In genomic region chr17:81416612-81417011, GRCh38 we compare ENCODE assay signal across 14 cellular contexts. TPM values are rescaled to one million over a fixed set of nuclear protein-coding genes. Genes with fewer than 3 reads are reported as not detected.
DNase-seq lines count a peak whose midpoint lies in the region; ATAC-seq and TF ChIP-seq lines count a peak whose summit lies in the region.
"Had no signal": no experiment of that assay in that cellular context is flagged by ENCODE, and none has a peak within 500 bp of the region (broad histone marks: within the 10 kb centered on the region; RNA-seq: fewer than 3 reads in every experiment).

No MANE protein-coding gene starts in this region.

- peaks cover 0 to 3% (median 0%) of the 10 kb centered on the region in 5 donors for H3K27me3 Mint-ChIP-seq in naive thymus-derived CD4-positive, alpha-beta T cell
- no peaks in the 10 kb centered on the region for H3K27me3 Mint-ChIP-seq in activated naive CD8-positive, alpha-beta T cell treated with anti-CD3 and anti-CD28 coated beads for 36 hours

- POLR2A ChIA-PET in A673 (lab: Charles Lee; ENCODE audit: low non-redundant PET) = interaction anchor here (0.8 kb wide), 1 partner anchor 1164 kb away, joined by 5 read pairs; no protein-coding TSS in a partner anchor
- POLR2A ChIA-PET in HCT116 (lab: Charles Lee) = no interaction called here
- POLR2A ChIA-PET in naive thymus-derived CD4-positive, alpha-beta T cell (lab: Charles Lee) = no interaction called here

- no peaks in the 10 kb centered on the region for H3K9me2 ChIP-seq in HCT116 (ENCODE audit: insufficient read depth)

- H3K27ac ChIP-seq in A673 (ENCODE audit: low read depth, low read length, poor library complexity, severe bottlenecking) (peak overlapping the region; percentile 98), HCT116 (ENCODE audit: low read depth, low read length) (peak overlapping the region; percentile 0; the same call in 1 of the 2 replicates), ovary (peak overlapping the region; percentile 9 to 52)
- no peak overlapping the region for H3K27ac ChIP-seq in naive thymus-derived CD4-positive, alpha-beta T cell (ENCODE audit: low read depth, low read length)
- H3K27ac ChIP-seq: SJCRH30 had no signal

- no peaks in the 10 kb centered on the region for H3K36me3 Mint-ChIP-seq in naive thymus-derived CD4-positive, alpha-beta T cell
- H3K36me3 Mint-ChIP-seq in activated naive CD8-positive, alpha-beta T cell treated with anti-CD3 and anti-CD28 coated beads for 36 hours = no peaks in the 10 kb centered on the region
- H3K36me3 Mint-ChIP-seq: memory B cell had no signal

- no peak overlapping the region for H2AFZ ChIP-seq in HCT116 (ENCODE audit: low read depth, low read length, poor library complexity, severe bottlenecking)

- H3K79me2 ChIP-seq in HCT116 (ENCODE audit: insufficient read depth, low read length) = no peaks in the 10 kb centered on the region; the same call in 1 of the 2 replicates

- H3K4me3 Mint-ChIP-seq in naive thymus-derived CD4-positive, alpha-beta T cell = peak overlapping the region in 1 of 10 donors; percentile 29
- no peak overlapping the region for H3K4me3 Mint-ChIP-seq in activated naive CD8-positive, alpha-beta T cell treated with anti-CD3 and anti-CD28 coated beads for 36 hours
- H3K4me3 Mint-ChIP-seq: activated CD4-positive, alpha-beta memory T cell treated with anti-CD3 and anti-CD28 coated beads, Interleukin-2, amount 10 ng/mL, durations not matched to agents 7 days and 5 days; activated T-helper 1 cell treated with anti-CD3 and anti-CD28 coated beads, Interleukin-12 subunit alpha, Interleukin-12 subunit beta, Interleukin-2, Interleukin-4 antibody, amounts not matched to agents 30 ng/mL and 10 ng/mL and 1 ng/mL, durations not matched to agents 14 hours and 24 hours and 36 hours; memory B cell had no signal

- no peak overlapping the region for H3K4me3 ChIP-seq in A673 (ENCODE audit: low read depth, low read length, poor library complexity, severe bottlenecking)
- no peak overlapping the region for H3K4me3 ChIP-seq in HCT116 (replicated peaks in 1 of 2; ENCODE audit: low read depth in 1 of 2, low read length in 2 of 2)
- H3K4me3 ChIP-seq in ovary = no peak overlapping the region
- no peak overlapping the region for H3K4me3 ChIP-seq in naive thymus-derived CD4-positive, alpha-beta T cell (ENCODE audit: low read length)
- H3K4me3 ChIP-seq: SJCRH30 had no signal

- H3K4me2 ChIP-seq in HCT116 (ENCODE audit: low read length) = no peak overlapping the region

- no peak for DNase-seq in A673 (ENCODE audit: low spot score)
- DNase-seq in HCT116 (ENCODE audit: low read depth, low spot score) = no peak
- peak; percentile 95 to 98 for DNase-seq in SHP77 (lab: John Stamatoyannopoulos, UW)
- no peak for DNase-seq in ovary
- no peak for DNase-seq in naive thymus-derived CD4-positive, alpha-beta T cell
- DNase-seq in activated naive CD8-positive, alpha-beta T cell treated with anti-CD3 and anti-CD28 coated beads for 36 hours = no peak
- DNase-seq in putamen (ENCODE audit: low spot score) = no peak
- DNase-seq: activated CD4-positive, alpha-beta memory T cell treated with anti-CD3 and anti-CD28 coated beads, Interleukin-2, amount 10 ng/mL, durations not matched to agents 7 days and 5 days; amygdala; small intestine had no signal

- ATAC-seq in HCT116 (no peak), GM21576 (IDR thresholded peaks at IDR 0.05; ENCODE audit: unreplicated experiment) (no peak)
- no peak for ATAC-seq in naive thymus-derived CD4-positive, alpha-beta T cell

- 78 to 93% (median 87%) methylated on average over 10 of the region's 10 CpGs for WGBS in ovary, 3 donors

- TF ChIP-seq RAD21 in HCT116 (IDR thresholded peaks at IDR 0.05; ENCODE audit: low read depth) = no peak

- H3K9me3 ChIP-seq in A673 (ENCODE audit: low read depth, low read length, poor library complexity, severe bottlenecking) (no peaks in the 10 kb centered on the region), HCT116 (ENCODE audit: control insufficient read depth in 1 of 2, insufficient read depth in 1 of 2, low read depth in 1 of 2, low read length in 2 of 2) (no peaks in the 10 kb centered on the region), ovary (no peaks in the 10 kb centered on the region)
- no peaks in the 10 kb centered on the region for H3K9me3 ChIP-seq in naive thymus-derived CD4-positive, alpha-beta T cell (ENCODE audit: control insufficient read depth in 2 of 3, low read length in 3 of 3)
- H3K9me3 ChIP-seq: SJCRH30 had no signal

- TF ChIP-seq CTCF in A673 (conservative IDR thresholded peaks at IDR 0.05; ENCODE audit: low read depth, low read length) (no peak), HCT116 (IDR thresholded peaks at IDR 0.05 in 2 of 3, conservative IDR thresholded peaks at IDR 0.05 in 1 of 3; ENCODE audit: borderline replicate concordance in 1 of 3, insufficient read depth in 1 of 3, low read depth in 2 of 3, low read length in 2 of 3) (no peak), ovary (IDR thresholded peaks at IDR 0.05) (no peak)

- no peak for TF ChIP-seq EP300 in ovary (IDR thresholded peaks at IDR 0.05)

- H4K20me1 ChIP-seq in HCT116 (ENCODE audit: insufficient read depth) = no peaks in the 10 kb centered on the region

- no peak overlapping the region for H3K27ac Mint-ChIP-seq in naive thymus-derived CD4-positive, alpha-beta T cell
- no peak overlapping the region for H3K27ac Mint-ChIP-seq in activated naive CD8-positive, alpha-beta T cell treated with anti-CD3 and anti-CD28 coated beads for 36 hours
- H3K27ac Mint-ChIP-seq: activated CD4-positive, alpha-beta memory T cell treated with anti-CD3 and anti-CD28 coated beads, Interleukin-2, amount 10 ng/mL, durations not matched to agents 7 days and 5 days; activated T-helper 1 cell treated with anti-CD3 and anti-CD28 coated beads, Interleukin-12 subunit alpha, Interleukin-12 subunit beta, Interleukin-2, Interleukin-4 antibody, amounts not matched to agents 30 ng/mL and 10 ng/mL and 1 ng/mL, durations not matched to agents 14 hours and 24 hours and 36 hours; memory B cell had no signal

- RAD21 ChIA-PET in HCT116 (lab: Charles Lee; ENCODE audit: low non-redundant PET in 1 of 2, low total read pairs in 2 of 2, uncharacterized antibody in 2 of 2, unreplicated experiment in 2 of 2) = no interaction called here

- CTCF ChIA-PET in A673 (lab: Charles Lee) (no interaction called here), HCT116 (lab: Charles Lee) (no interaction called here)
- CTCF ChIA-PET in naive thymus-derived CD4-positive, alpha-beta T cell (lab: Charles Lee) = no interaction called here

- H3K27me3 ChIP-seq in A673 (replicated peaks; ENCODE audit: insufficient read depth, low read depth, low read length, poor library complexity) (no peaks in the 10 kb centered on the region), HCT116 (ENCODE audit: insufficient read depth, low read length) (no peaks in the 10 kb centered on the region), ovary (no peaks in the 10 kb centered on the region)
- H3K27me3 ChIP-seq in naive thymus-derived CD4-positive, alpha-beta T cell (ENCODE audit: control insufficient read depth in 2 of 2, insufficient read depth in 2 of 2, low read length in 2 of 2) = no peaks in the 10 kb centered on the region
- H3K27me3 ChIP-seq: SJCRH30 had no signal

- intact Hi-C loops in A673 (cut with micrococcal nuclease; ENCODE audit: unreplicated experiment) (no loop called here), HCT116 (cut with micrococcal nuclease) (no loop called here), ovary (cut with DNase I) (no loop called here)
- intact Hi-C loops in naive thymus-derived CD4-positive, alpha-beta T cell (cut with micrococcal nuclease) = no loop called here

- peaks cover 67% of the 10 kb centered on the region for H3K4me1 ChIP-seq in A673 (ENCODE audit: insufficient read depth, low read length, poor library complexity, severe bottlenecking)
- peaks cover 40 to 59% of the 10 kb centered on the region in 2 experiments for H3K4me1 ChIP-seq in HCT116 (ENCODE audit: control insufficient read depth in 1 of 2, insufficient read depth in 2 of 2, low read length in 2 of 2)
- H3K4me1 ChIP-seq in ovary (ENCODE audit: insufficient read depth) = peaks cover 22% of the 10 kb centered on the region
- H3K4me1 ChIP-seq in naive thymus-derived CD4-positive, alpha-beta T cell (ENCODE audit: control insufficient read depth in 2 of 2, insufficient read depth in 2 of 2, low read length in 2 of 2) = peaks cover 17 to 23% of the 10 kb centered on the region in 2 donors

- H3K4me1 Mint-ChIP-seq in naive thymus-derived CD4-positive, alpha-beta T cell = peaks cover 4 to 17% (median 13%) of the 10 kb centered on the region in 7 donors
- H3K4me1 Mint-ChIP-seq in activated naive CD8-positive, alpha-beta T cell treated with anti-CD3 and anti-CD28 coated beads for 36 hours = peaks cover 10% of the 10 kb centered on the region

- no peaks in the 10 kb centered on the region for H3K36me3 ChIP-seq in A673 (ENCODE audit: insufficient read depth, low read length, poor library complexity, severe bottlenecking)
- H3K36me3 ChIP-seq in HCT116 (ENCODE audit: control insufficient read depth in 1 of 2, insufficient read depth in 2 of 2, low read length in 2 of 2) = no peaks in the 10 kb centered on the region
- no peaks in the 10 kb centered on the region for H3K36me3 ChIP-seq in ovary
- H3K36me3 ChIP-seq in naive thymus-derived CD4-positive, alpha-beta T cell (ENCODE audit: control insufficient read depth in 2 of 3, insufficient read depth in 3 of 3, low read length in 3 of 3) = no peaks in the 10 kb centered on the region
- H3K36me3 ChIP-seq: SJCRH30 had no signal

- peaks cover 0 to 6% (median 0%) of the 10 kb centered on the region in 11 donors for H3K9me3 Mint-ChIP-seq in naive thymus-derived CD4-positive, alpha-beta T cell
- no peaks in the 10 kb centered on the region for H3K9me3 Mint-ChIP-seq in activated naive CD8-positive, alpha-beta T cell treated with anti-CD3 and anti-CD28 coated beads for 36 hours
- H3K9me3 Mint-ChIP-seq: activated T-helper 1 cell treated with anti-CD3 and anti-CD28 coated beads, Interleukin-12 subunit alpha, Interleukin-12 subunit beta, Interleukin-2, Interleukin-4 antibody, amounts not matched to agents 30 ng/mL and 10 ng/mL and 1 ng/mL, durations not matched to agents 14 hours and 24 hours and 36 hours; memory B cell had no signal

- no peak overlapping the region for H3K9ac ChIP-seq in HCT116 (ENCODE audit: low read length)

- no peak for TF ChIP-seq POLR2A in HCT116 (IDR thresholded peaks at IDR 0.05; ENCODE audit: borderline replicate concordance, extremely low read depth, insufficient read depth, insufficient read length)
- TF ChIP-seq POLR2A in ovary (IDR thresholded peaks at IDR 0.05) = no peak

- BruUV-seq in A673 (replicated peaks; lab: Mats Ljungman, UMichigan) = no TSS peak
- BruUV-seq in HCT116 (replicated peaks; lab: Mats Ljungman, UMichigan) = no TSS peak

RNA-seq across cellular contexts. Expression of gene BAHCC1, which starts 21.4 kb away (rescaled TPM):
- total RNA-seq in A673 (2021) = 74.2 and 80.6 TPM in 2 replicates
- 45.2 TPM for total RNA-seq in HCT116 (2021; ENCODE audit: unreplicated experiment)
- polyA plus RNA-seq in HCT116 (2012) = 16.1 and 18.2 TPM in 2 replicates
- 10 to 100 TPM in 6 of 7 donors, 1 to 10 TPM in 1; 7.6 to 31.9 (median 24.2) TPM for total RNA-seq in ovary
- 10 to 100 TPM in 1 of 2 donors, 1 to 10 TPM in 1; 1.9 to 16.0 TPM for polyA plus RNA-seq in ovary
- 1 to 10 TPM in 1 of 5 experiments, under 1 TPM in 3, not detected in 1; 0.05 to 3.8 (median 0.68) TPM for total RNA-seq in naive thymus-derived CD4-positive, alpha-beta T cell
- polyA plus RNA-seq in naive thymus-derived CD4-positive, alpha-beta T cell = not detected
- under 1 TPM; 0.08 to 0.25 TPM for total RNA-seq in activated naive CD8-positive, alpha-beta T cell treated with anti-CD3 and anti-CD28 coated beads for 36 hours

Comparison
In these comparisons a context has a peak if more than half of its experiments do, and no peak if none do; other contexts are left out.
1. DNase-seq: peak in SHP77 (2 of 2); none in A673 (single experiment), HCT116 (single experiment), ovary (0 of 5), naive thymus-derived CD4-positive, alpha-beta T cell (0 of 9), activated naive CD8-positive, alpha-beta T cell treated with anti-CD3 and anti-CD28 coated beads for 36 hours (single experiment) and putamen (single experiment).